In genomic region chr19:35332817-35333216, GRCh38 we compare ENCODE assay signal across 16 cellular contexts. TPM values are rescaled to one million over a fixed set of nuclear protein-coding genes. Genes with fewer than 3 reads are reported as not detected.
DNase-seq lines count a peak whose midpoint lies in the region; ATAC-seq, FAIRE-seq and TF ChIP-seq lines count a peak whose summit lies in the region.
"Had no signal": no experiment of that assay in that cellular context is flagged by ENCODE, and none has a peak within 500 bp of the region (broad histone marks: within the 10 kb centered on the region; RNA-seq: fewer than 3 reads in every experiment).

No MANE protein-coding gene starts in this region.

- RAD21 ChIA-PET in GM12878 (lab: Charles Lee; ENCODE audit: unreplicated experiment), result interaction anchor here (1.0 to 9.4 kb wide), 16 partner anchors 8 to 176 kb away, joined by 3 to 127 read pairs (median 6); partner anchors contain the start of gene FFAR1

- TF ChIP-seq POLR2A in Peyer's patch (IDR thresholded peaks at IDR 0.05) (no peak), GM12878 (IDR thresholded peaks at IDR 0.05; ENCODE audit: low read depth, low read length) (peak; percentile 81)

- no peaks in the 10 kb centered on the region for H3K9me3 ChIP-seq in Peyer's patch
- H3K9me3 ChIP-seq in GM12878 (replicated peaks; ENCODE audit: control insufficient read depth, insufficient read depth, low read length), result no peaks in the 10 kb centered on the region

- H4K20me1 ChIP-seq in GM12878 (ENCODE audit: control insufficient read depth, insufficient read depth), result no peaks in the 10 kb centered on the region

- POLR2A ChIA-PET in GM12878 (lab: Charles Lee), result interaction anchor here (0.8 to 7.2 kb wide), 22 partner anchors 9 to 311 kb away, joined by 3 to 135 read pairs (median 6); partner anchors contain the start of genes FFAR1 and HAMP

- H3K27me3 ChIP-seq in Peyer's patch, result no peaks in the 10 kb centered on the region
- H3K27me3 ChIP-seq in GM12878 (replicated peaks in 1 of 2; ENCODE audit: control insufficient read depth in 2 of 2, insufficient read depth in 2 of 2, low read length in 1 of 2), result no peaks in the 10 kb centered on the region

- H3K4me1 ChIP-seq in Peyer's patch (peaks cover 0 to 7% (median 0%) of the 10 kb centered on the region in 4 donors), GM12878 (ENCODE audit: control insufficient read depth, insufficient read depth, low read length) (peaks cover 51% of the 10 kb centered on the region)

- in situ Hi-C loops in GM12878 (cut with MboI), result loop anchor here (10.0 kb wide), 1 partner anchor 572 kb away; the partner anchor contains the start of genes HCST, NFKBID and TYROBP

- peak overlapping the region in 1 of 4 donors; percentile 81 for H3K27ac ChIP-seq in Peyer's patch
- H3K27ac ChIP-seq in GM12878 (ENCODE audit: control insufficient read depth, insufficient read depth), result peak overlapping the region; percentile 93

- TF ChIP-seq RAD21 in GM12878 (IDR thresholded peaks at IDR 0.05; ENCODE audit: insufficient read depth, low read depth, low read length), result peak; percentile 17; the same call in 1 of the 2 replicates

- no peak for TF ChIP-seq CTCF in Peyer's patch (IDR thresholded peaks at IDR 0.05)
- peak in 2 of 3 experiments; percentile 1 to 31; a peak in 2 of 6 replicates for TF ChIP-seq CTCF in GM12878 (IDR thresholded peaks at IDR 0.05 in 2 of 3, conservative IDR thresholded peaks at IDR 0.05 in 1 of 3; ENCODE audit: control insufficient read depth in 2 of 3, extremely low read depth in 1 of 3, insufficient read depth in 1 of 3, low read depth in 3 of 3, low read length in 3 of 3)

- H3K4me3 ChIP-seq in Peyer's patch, result peak overlapping the region in 1 of 4 donors; percentile 20
- peak overlapping the region; percentile 72 for H3K4me3 ChIP-seq in GM12878

- no peaks in the 10 kb centered on the region for H3K36me3 ChIP-seq in Peyer's patch
- peaks cover 8 to 11% of the 10 kb centered on the region in 2 experiments; a peak in 3 of 4 replicates for H3K36me3 ChIP-seq in GM12878 (ENCODE audit: control insufficient read depth in 2 of 2, insufficient read depth in 2 of 2, low read length in 1 of 2)

- WGBS in GM12878 (ENCODE audit: insufficient coverage, insufficient replicate concordance, low lambda C conversion rate, missing lambda C conversion rate), result 0% methylated on average over 12 of the region's 12 CpGs

- intact Hi-C loops in GM12878 (cut with micrococcal nuclease; ENCODE audit: unreplicated experiment), result no loop called here

- ATAC-seq in GM12878 (peak; percentile 47), GM19324 (IDR thresholded peaks at IDR 0.05; ENCODE audit: low FRiP score, unreplicated experiment) (no peak)

- SMC1A ChIA-PET in GM12878 (lab: Charles Lee; ENCODE audit: uncharacterized antibody, unreplicated experiment), result interaction anchor here (0.7 to 9.8 kb wide), 18 partner anchors 12 to 209 kb away, joined by 3 to 152 read pairs (median 5); partner anchors contain the start of gene FFAR1

- no peak for FAIRE-seq in GM12878 (lab: Jason Lieb, UNC)
- FAIRE-seq: endothelial cell of umbilical vein, H1, RCC 7860 had no signal

- peak overlapping the region; percentile 82 for H3K9ac ChIP-seq in GM12878 (ENCODE audit: control insufficient read depth, insufficient read depth, low read length)

- H3K79me2 ChIP-seq in GM12878 (ENCODE audit: control insufficient read depth, insufficient read depth, low read length), result peaks cover 72% of the 10 kb centered on the region

- peak overlapping the region; percentile 97 for H3K4me2 ChIP-seq in GM12878 (ENCODE audit: control insufficient read depth, insufficient read depth)

- no TSS peak for BruUV-seq in GM12878 (replicated peaks; lab: Mats Ljungman, UMichigan)

- TF ChIP-seq EP300 in GM12878 (IDR thresholded peaks at IDR 0.05; ENCODE audit: borderline replicate concordance in 1 of 2, control insufficient read depth in 1 of 2, low read depth in 2 of 2, low read length in 2 of 2), result no peak

- peak overlapping the region; percentile 37 for H2AFZ ChIP-seq in GM12878 (ENCODE audit: control insufficient read depth, low read depth, low read length)

- CTCF ChIA-PET in GM12878 (lab: Yijun Ruan, JAX), result interaction anchor here (0.7 to 6.5 kb wide), 12 partner anchors 9 to 162 kb away, joined by 3 to 61 read pairs (median 5); partner anchors contain the start of gene FFAR1

- peak; percentile 26 for DNase-seq in stimulated activated CD4-positive, alpha-beta T cell treated with anti-CD3 and anti-CD28 coated beads, Interleukin-12 subunit alpha, Interleukin-12 subunit beta, amount 100 ng/mL, for 4 hours
- no peak for DNase-seq in stimulated activated CD4-positive, alpha-beta T cell treated with anti-CD3 and anti-CD28 coated beads, Interleukin-4, amount 100 ng/mL, for 4 hours
- DNase-seq in Peyer's patch, result peak in 2 of 3 donors; percentile 72 to 78
- DNase-seq in GM12878 (ENCODE audit: low read depth, low spot score), result no peak
- DNase-seq in NOMO-1 treated with dmso at 0.1 percent for 144 hours (lab: John Stamatoyannopoulos, UW; ENCODE audit: unreplicated experiment), result no peak
- no peak for DNase-seq in NCI-H510A treated with DMSO at 0.1 percent for 48 hours (lab: John Stamatoyannopoulos, UW)
- no peak for DNase-seq in effector CD8-positive, alpha-beta T cell (lab: John Stamatoyannopoulos, UW)
- DNase-seq: hippocampal formation, NCI-H2171 treated with DMSO at 0.1 percent for 48 hours, T1000 had no signal

RNA-seq across cellular contexts. Expression of gene CD22, which starts 3.8 kb away (rescaled TPM):
- total RNA-seq in Peyer's patch (100 to 1,000 TPM in 1 of 4 donors, 10 to 100 TPM in 2, not detected in 1; 10.9 to 207 (median 15.7) TPM), GM12878 (2014; rRNA removed) (238 and 245 TPM in 2 replicates), GM12878 (2014; rRNA removed; fragmentation: Illumina TruSeq; extraction: Trizol) (124 and 140 TPM in 2 replicates), GM12878 (2021) (261 and 294 TPM in 2 replicates)
- total RNA-seq in GM12878 (2013; cell fraction: nucleolus; rRNA removed), result 1,882 and 2,109 TPM in 2 replicates
- polyA plus RNA-seq in GM12878 (2011; ENCODE audit: low read depth), result 284 TPM
- polyA plus RNA-seq in GM12878 (2011; rRNA removed) (216 and 271 TPM in 2 replicates), GM12878 (2014; fragmentation: Illumina TruSeq; extraction: Trizol) (288 and 344 TPM in 2 replicates), GM12878 (2014; fragmentation: Nextera tagmentation; extraction: Ambion mirVana) (10 to 100 TPM; 23.0 to 24.4 TPM), GM12878 (2014; rRNA removed) (316 and 325 TPM in 2 replicates), GM12878 (2016; fragmentation: Nextera tagmentation; extraction: Ambion mirVana) (10 to 100 TPM; 78.2 to 81.0 TPM)
- polyA plus RNA-seq in GM12878 (2011; cell fraction: cytosol; rRNA removed), result 276 and 316 TPM in 2 replicates
- polyA plus RNA-seq in GM12878 (2011; cell fraction: nucleus; rRNA removed), result 443 and 480 TPM in 2 replicates
- polyA plus RNA-seq in GM12878 (2012), result 310 and 327 TPM in 2 replicates
- 482 and 491 TPM in 2 replicates for polyA minus RNA-seq in GM12878 (2011; rRNA and poly(A)+ RNA removed)
- 141 and 142 TPM in 2 replicates for polyA minus RNA-seq in GM12878 (2011; cell fraction: cytosol; rRNA and poly(A)+ RNA removed)
- polyA minus RNA-seq in GM12878 (2011; cell fraction: nucleus; rRNA and poly(A)+ RNA removed), result 170 and 251 TPM in 2 replicates
- total RNA-seq: endothelial cell of umbilical vein had no signal
- polyA plus RNA-seq: endothelial cell of umbilical vein had no signal

RNA-seq across cellular contexts. Expression of gene FFAR1, which starts 14.9 kb away (rescaled TPM):
- total RNA-seq in Peyer's patch (1 to 10 TPM in 1 of 4 donors, under 1 TPM in 1, not detected in 2; 0.66 to 1.6 TPM), GM12878 (2014; rRNA removed) (0.27 and 0.28 TPM in 2 replicates), GM12878 (2014; rRNA removed; fragmentation: Illumina TruSeq; extraction: Trizol) (0.13 TPM in 1 of 2 replicates, not detected in the other), GM12878 (2021) (0.43 and 0.62 TPM in 2 replicates)
- total RNA-seq in GM12878 (2013; cell fraction: nucleolus; rRNA removed), result 4.1 and 5.1 TPM in 2 replicates
- 0.92 TPM for polyA plus RNA-seq in GM12878 (2011; ENCODE audit: low read depth)
- polyA plus RNA-seq in GM12878 (2011; rRNA removed) (0.13 and 0.15 TPM in 2 replicates), GM12878 (2014; fragmentation: Illumina TruSeq; extraction: Trizol) (0.10 TPM in 1 of 2 replicates, not detected in the other), GM12878 (2014; fragmentation: Nextera tagmentation; extraction: Ambion mirVana) (under 1 TPM; 0.05 to 0.07 TPM), GM12878 (2014; rRNA removed) (0.32 and 0.51 TPM in 2 replicates), GM12878 (2016; fragmentation: Nextera tagmentation; extraction: Ambion mirVana) (not detected)
- 0.19 and 0.28 TPM in 2 replicates for polyA plus RNA-seq in GM12878 (2011; cell fraction: cytosol; rRNA removed)
- 1.5 TPM in 2 replicates for polyA plus RNA-seq in GM12878 (2011; cell fraction: nucleus; rRNA removed)
- 0.49 and 1.6 TPM in 2 replicates for polyA plus RNA-seq in GM12878 (2012)
- 0.26 TPM in 1 of 2 replicates, not detected in the other for polyA minus RNA-seq in GM12878 (2011; rRNA and poly(A)+ RNA removed)
- polyA minus RNA-seq in GM12878 (2011; cell fraction: cytosol; rRNA and poly(A)+ RNA removed), result not detected in 2 replicates
- polyA minus RNA-seq in GM12878 (2011; cell fraction: nucleus; rRNA and poly(A)+ RNA removed), result 0.24 and 0.77 TPM in 2 replicates
- total RNA-seq: endothelial cell of umbilical vein, H1, liver had no signal
- polyA plus RNA-seq: endothelial cell of umbilical vein, H1, liver had no signal

RNA-seq across cellular contexts. Expression of gene FFAR3, which starts 25.4 kb away (rescaled TPM):
- 1 to 10 TPM in 1 of 4 donors, not detected in 3; 1.1 TPM for total RNA-seq in Peyer's patch
- 0.42 and 0.44 TPM in 2 replicates for total RNA-seq in GM12878 (2013; cell fraction: nucleolus; rRNA removed)
- not detected in 2 replicates for total RNA-seq in GM12878 (2014; rRNA removed)
- total RNA-seq in GM12878 (2014; rRNA removed; fragmentation: Illumina TruSeq; extraction: Trizol), result not detected in 2 replicates
- 0.18 TPM in 1 of 2 replicates, not detected in the other for total RNA-seq in GM12878 (2021)
- not detected for polyA plus RNA-seq in GM12878 (2011; ENCODE audit: low read depth)
- polyA plus RNA-seq in GM12878 (2011; rRNA removed), result not detected in 2 replicates
- not detected in 2 replicates for polyA plus RNA-seq in GM12878 (2011; cell fraction: cytosol; rRNA removed)
- polyA plus RNA-seq in GM12878 (2011; cell fraction: nucleus; rRNA removed), result 0.12 and 0.36 TPM in 2 replicates
- 0.15 TPM in 1 of 2 replicates, not detected in the other for polyA plus RNA-seq in GM12878 (2012)
- polyA plus RNA-seq in GM12878 (2014; fragmentation: Illumina TruSeq; extraction: Trizol), result 0.15 TPM in 1 of 2 replicates, not detected in the other
- not detected for polyA plus RNA-seq in GM12878 (2014; fragmentation: Nextera tagmentation; extraction: Ambion mirVana)
- polyA plus RNA-seq in GM12878 (2014; rRNA removed), result not detected in 2 replicates
- polyA plus RNA-seq in GM12878 (2016; fragmentation: Nextera tagmentation; extraction: Ambion mirVana), result not detected
- polyA minus RNA-seq in GM12878 (2011; rRNA and poly(A)+ RNA removed), result not detected in 2 replicates
- not detected in 2 replicates for polyA minus RNA-seq in GM12878 (2011; cell fraction: cytosol; rRNA and poly(A)+ RNA removed)
- polyA minus RNA-seq in GM12878 (2011; cell fraction: nucleus; rRNA and poly(A)+ RNA removed), result not detected in 2 replicates
- total RNA-seq: endothelial cell of umbilical vein, H1 had no signal
- polyA plus RNA-seq: endothelial cell of umbilical vein, H1, liver had no signal

RNA-seq across cellular contexts. Expression of gene GPR42, which starts 38.1 kb away (rescaled TPM):
- total RNA-seq in Peyer's patch (under 1 TPM in 1 of 4 donors, not detected in 3; 0.70 TPM), GM12878 (2014; rRNA removed) (not detected in 2 replicates), GM12878 (2014; rRNA removed; fragmentation: Illumina TruSeq; extraction: Trizol) (not detected in 2 replicates), GM12878 (2021) (0.13 TPM in 1 of 2 replicates, not detected in the other)
- total RNA-seq in GM12878 (2013; cell fraction: nucleolus; rRNA removed), result not detected in 2 replicates
- not detected for polyA plus RNA-seq in GM12878 (2011; ENCODE audit: low read depth)
- polyA plus RNA-seq in GM12878 (2011; rRNA removed) (not detected in 2 replicates), GM12878 (2014; fragmentation: Illumina TruSeq; extraction: Trizol) (not detected in 2 replicates), GM12878 (2014; fragmentation: Nextera tagmentation; extraction: Ambion mirVana) (not detected), GM12878 (2014; rRNA removed) (not detected in 2 replicates), GM12878 (2016; fragmentation: Nextera tagmentation; extraction: Ambion mirVana) (not detected)
- not detected in 2 replicates for polyA plus RNA-seq in GM12878 (2011; cell fraction: cytosol; rRNA removed)
- polyA plus RNA-seq in GM12878 (2011; cell fraction: nucleus; rRNA removed), result 0.10 TPM in 1 of 2 replicates, not detected in the other
- 0.25 TPM in 1 of 2 replicates, not detected in the other for polyA plus RNA-seq in GM12878 (2012)
- polyA minus RNA-seq in GM12878 (2011; rRNA and poly(A)+ RNA removed), result not detected in 2 replicates
- polyA minus RNA-seq in GM12878 (2011; cell fraction: cytosol; rRNA and poly(A)+ RNA removed), result not detected in 2 replicates
- not detected in 2 replicates for polyA minus RNA-seq in GM12878 (2011; cell fraction: nucleus; rRNA and poly(A)+ RNA removed)
- total RNA-seq: endothelial cell of umbilical vein, H1, HT1080, liver had no signal
- polyA plus RNA-seq: endothelial cell of umbilical vein, H1, liver had no signal

RNA-seq across cellular contexts. Expression of gene MAG, which starts 40.9 kb away (rescaled TPM):
- total RNA-seq in Peyer's patch, result 1 to 10 TPM in 1 of 4 donors, not detected in 3; 3.8 TPM
- 1.0 and 2.8 TPM in 2 replicates for total RNA-seq in GM12878 (2013; cell fraction: nucleolus; rRNA removed)
- total RNA-seq in GM12878 (2014; rRNA removed), result 0.11 and 0.17 TPM in 2 replicates
- 0.05 and 0.09 TPM in 2 replicates for total RNA-seq in GM12878 (2014; rRNA removed; fragmentation: Illumina TruSeq; extraction: Trizol)
- total RNA-seq in GM12878 (2021), result 0.27 and 0.56 TPM in 2 replicates
- not detected for polyA plus RNA-seq in GM12878 (2011; ENCODE audit: low read depth)
- polyA plus RNA-seq in GM12878 (2011; rRNA removed), result 0.03 and 0.23 TPM in 2 replicates
- 0.10 and 0.13 TPM in 2 replicates for polyA plus RNA-seq in GM12878 (2011; cell fraction: cytosol; rRNA removed)
- polyA plus RNA-seq in GM12878 (2011; cell fraction: nucleus; rRNA removed), result 0.26 and 0.28 TPM in 2 replicates
- polyA plus RNA-seq in GM12878 (2012), result 0.11 TPM in 1 of 2 replicates, not detected in the other
- 0.06 TPM in 2 replicates for polyA plus RNA-seq in GM12878 (2014; fragmentation: Illumina TruSeq; extraction: Trizol)
- polyA plus RNA-seq in GM12878 (2014; fragmentation: Nextera tagmentation; extraction: Ambion mirVana), result not detected
- polyA plus RNA-seq in GM12878 (2014; rRNA removed), result 0.63 and 0.82 TPM in 2 replicates
- polyA plus RNA-seq in GM12878 (2016; fragmentation: Nextera tagmentation; extraction: Ambion mirVana), result under 1 TPM; 0.16 to 0.23 TPM
- polyA minus RNA-seq in GM12878 (2011; rRNA and poly(A)+ RNA removed), result 0.10 and 0.22 TPM in 2 replicates
- 0.53 TPM in 1 of 2 replicates, not detected in the other for polyA minus RNA-seq in GM12878 (2011; cell fraction: cytosol; rRNA and poly(A)+ RNA removed)
- polyA minus RNA-seq in GM12878 (2011; cell fraction: nucleus; rRNA and poly(A)+ RNA removed), result not detected in 2 replicates
- total RNA-seq: endothelial cell of umbilical vein, HT1080 had no signal
- polyA plus RNA-seq: endothelial cell of umbilical vein had no signal

Comparison
In these comparisons a context has a peak if more than half of its experiments do, and no peak if none do; other contexts are left out.
1. DNase-seq: peak in stimulated activated CD4-positive, alpha-beta T cell treated with anti-CD3 and anti-CD28 coated beads, Interleukin-12 subunit alpha, Interleukin-12 subunit beta, amount 100 ng/mL, for 4 hours (single experiment) and Peyer's patch (2 of 3); none in stimulated activated CD4-positive, alpha-beta T cell treated with anti-CD3 and anti-CD28 coated beads, Interleukin-4, amount 100 ng/mL, for 4 hours (0 of 2), GM12878 (single experiment), NOMO-1 treated with dmso at 0.1 percent for 144 hours (single experiment), NCI-H510A treated with DMSO at 0.1 percent for 48 hours (single experiment) and effector CD8-positive, alpha-beta T cell (single experiment).
2. CTCF ChIP-seq: peak in GM12878 (2 of 3); none in Peyer's patch (0 of 6).